Comparison of ENCODE assay signal across 25 cellular contexts in genomic region chr6:12111271-12111670, GRCh38.
A peak's percentile ranks its signal among the peaks of the same experiment; 100 is the strongest.
DNase-seq lines count a peak whose midpoint lies in the region; ATAC-seq, FAIRE-seq and TF ChIP-seq lines count a peak whose summit lies in the region.
"Had no signal": no experiment of that assay in that cellular context is flagged by ENCODE, and none has a peak within 500 bp of the region (broad histone marks: within the 10 kb centered on the region; RNA-seq: fewer than 3 reads in every experiment).

No MANE protein-coding gene starts in this region.

- no peaks in the 10 kb centered on the region for H3K79me2 ChIP-seq in keratinocyte (ENCODE audit: control insufficient read depth, insufficient read depth, low read length)

- H3K4me1 Mint-ChIP-seq in T-helper 17 cell = peaks cover 42% of the 10 kb centered on the region

- dilution Hi-C loops in keratinocyte (cut with MboI; ENCODE audit: extremely low pct_ligation_motif_present, low sequenced_read_pairs) = no loop called here

- H3K4me1 ChIP-seq in HUES48 (ENCODE audit: control insufficient read depth, insufficient read depth, low read length) (peaks cover 11% of the 10 kb centered on the region), keratinocyte (ENCODE audit: control insufficient read depth, extremely low read depth, insufficient read depth, low read length) (peaks cover 9% of the 10 kb centered on the region)

- peak overlapping the region; percentile 12 for H3K27ac ChIP-seq in HUES48 (ENCODE audit: low read depth, low read length)
- no peak overlapping the region for H3K27ac ChIP-seq in keratinocyte (ENCODE audit: control insufficient read depth, insufficient read depth, low read length)
- H3K27ac ChIP-seq: BLaER1 treated with 17β-estradiol and CSF1 and Interleukin-3, amounts not matched to agents 10 nM and 100 nM; HL-60 had no signal

- no peak overlapping the region for H3K4me3 ChIP-seq in HUES48 (ENCODE audit: low read depth, low read length)
- H3K4me3 ChIP-seq in keratinocyte (ENCODE audit: control insufficient read depth in 2 of 3, extremely low read depth in 1 of 3, insufficient read depth in 2 of 3, low read depth in 1 of 3, low read length in 3 of 3) = no peak overlapping the region
- H3K4me3 ChIP-seq: BLaER1 treated with 17β-estradiol and CSF1 and Interleukin-3, amounts not matched to agents 10 nM and 100 nM had no signal

- H3K27me3 ChIP-seq in HUES48 (ENCODE audit: control insufficient read depth, insufficient read depth, low read length) = no peaks in the 10 kb centered on the region
- H3K27me3 ChIP-seq in keratinocyte (ENCODE audit: control insufficient read depth, extremely low read depth, insufficient read depth, low read length) = no peaks in the 10 kb centered on the region
- H3K27me3 ChIP-seq: BLaER1 treated with 17β-estradiol and CSF1 and Interleukin-3, amounts not matched to agents 10 nM and 100 nM had no signal

- no peak for ATAC-seq in T-helper 17 cell
- no peak for ATAC-seq in stimulated activated naive CD8-positive, alpha-beta T cell treated with anti-CD3 and anti-CD28 coated beads, Interleukin-15, Interleukin-2, amounts not matched to agents 100 U/mL and 50 U/mL, for 24 hours
- ATAC-seq: CD8-positive, alpha-beta T cell; HCT116 had no signal

- no peaks in the 10 kb centered on the region for H4K20me1 ChIP-seq in keratinocyte (ENCODE audit: control insufficient read depth, extremely low read depth, insufficient read depth, low read length)
- H4K20me1 ChIP-seq: BLaER1 treated with 17β-estradiol and CSF1 and Interleukin-3, amounts not matched to agents 10 nM and 100 nM had no signal

- H3K9ac ChIP-seq in HUES48 (ENCODE audit: low read depth, low read length) = no peak overlapping the region
- H3K9ac ChIP-seq in keratinocyte (ENCODE audit: control insufficient read depth, extremely low read depth, insufficient read depth, low read length) = no peak overlapping the region
- H3K9ac ChIP-seq: BLaER1 treated with 17β-estradiol and CSF1 and Interleukin-3, amounts not matched to agents 10 nM and 100 nM; SK-N-SH had no signal

- H3K4me2 ChIP-seq in keratinocyte (ENCODE audit: control insufficient read depth, extremely low read depth, insufficient read depth, low read depth, low read length) = no peak overlapping the region
- H3K4me2 ChIP-seq: SK-N-SH had no signal

- H3K27me3 Mint-ChIP-seq in T-helper 17 cell = no peaks in the 10 kb centered on the region

- H3K4me3 Mint-ChIP-seq in T-helper 17 cell = no peak overlapping the region
- H3K4me3 Mint-ChIP-seq: CD8-positive, alpha-beta T cell had no signal

- H3K36me3 ChIP-seq in HUES48 (ENCODE audit: control insufficient read depth, insufficient read depth, low read length) (peaks cover 13% of the 10 kb centered on the region), keratinocyte (ENCODE audit: control insufficient read depth in 2 of 2, extremely low read depth in 1 of 2, insufficient read depth in 2 of 2, low read length in 2 of 2) (peaks cover 0 to 5% of the 10 kb centered on the region in 2 experiments)

- TF ChIP-seq POLR2A in GM12892 (IDR thresholded peaks at IDR 0.05; ENCODE audit: low read depth, low read length) = no peak

- H3K27ac Mint-ChIP-seq in T-helper 17 cell = peak overlapping the region; percentile 89

- H3K9me3 ChIP-seq in HUES48 (ENCODE audit: control insufficient read depth, insufficient read depth, low read length) (no peaks in the 10 kb centered on the region), T-helper 17 cell (ENCODE audit: control insufficient read depth, low read length, poor library complexity, severe bottlenecking) (no peaks in the 10 kb centered on the region), keratinocyte (ENCODE audit: control insufficient read depth, low read depth, low read length) (no peaks in the 10 kb centered on the region)
- H3K9me3 ChIP-seq: SK-N-SH had no signal

- H2AFZ ChIP-seq in keratinocyte (ENCODE audit: control insufficient read depth, low read length) = no peak overlapping the region

- FAIRE-seq in GM12892 (lab: Jason Lieb, UNC) (peak; percentile 53), keratinocyte (lab: Jason Lieb, UNC) (peak; percentile 69)
- FAIRE-seq: GM12891, H1 had no signal

- peaks cover 6% of the 10 kb centered on the region for H3K36me3 Mint-ChIP-seq in T-helper 17 cell (ENCODE audit: low read depth)

- H3K9me1 ChIP-seq in keratinocyte (ENCODE audit: control insufficient read depth, extremely low read depth, insufficient read depth, low read length) = peaks cover 2% of the 10 kb centered on the region

- TF ChIP-seq CTCF in keratinocyte (optimal IDR thresholded peaks at IDR 0.05 in 1 of 3, IDR thresholded peaks at IDR 0.05 in 1 of 3, conservative IDR thresholded peaks at IDR 0.05 in 1 of 3; ENCODE audit: extremely low read depth in 1 of 3, insufficient read depth in 2 of 3, low read length in 3 of 3) = no peak

- DNase-seq in GM12892 (ENCODE audit: insufficient read length) = no peak
- DNase-seq in T-helper 17 cell = no peak
- no peak for DNase-seq in keratinocyte (ENCODE audit: low read depth, low spot score)
- DNase-seq in stimulated activated naive CD8-positive, alpha-beta T cell treated with anti-CD3 and anti-CD28 coated beads, Interleukin-15, Interleukin-2, amounts not matched to agents 100 U/mL and 50 U/mL, for 24 hours = no peak
- DNase-seq in activated T-cell treated with anti-CD3 and anti-CD28 coated beads for 4 hours = no peak
- DNase-seq in stimulated activated CD8-positive, alpha-beta memory T cell treated with anti-CD3 and anti-CD28 coated beads, Interleukin-4, amount 100 ng/mL, for 48 hours = no peak
- DNase-seq: ACHN; CD8-positive, alpha-beta T cell; Karpas-422; NCI-H1092 treated with DMSO at 0.1 percent for 48 hours; NCI-H1436 treated with DMSO at 0.1 percent for 48 hours; NCI-H2029 treated with DMSO at 0.1 percent for 48 hours; NCI-H2171; NCI-H345; NCI-H524; NCI-H774; NK-92 treated with Interleukin-12 subunit alpha and Interleukin-12 subunit beta, amount 100 ng/mL, for 24 hours; SIG-M5; SK-N-SH had no signal
